8 cellular contexts compared by ENCODE assay signal in genomic region chr12:56189336-56189917, GRCh38. TPM values are rescaled to one million over a fixed set of nuclear protein-coding genes. Genes with fewer than 3 reads are reported as not detected.
DNase-seq lines count a peak whose midpoint lies in the region; ATAC-seq and TF ChIP-seq lines count a peak whose summit lies in the region.

TSS of gene SMARCC2 (minus strand) at chr12:56189483. CDS start at chr12:56189461, 22 bp downstream.

- TF ChIP-seq CTCF in WI38 (IDR thresholded peaks at IDR 0.05; ENCODE audit: low read depth, low read length) (peak; percentile 59), mammary epithelial cell (conservative IDR thresholded peaks at IDR 0.05 in 1 of 2, IDR thresholded peaks at IDR 0.05 in 1 of 2; ENCODE audit: extremely low read depth in 1 of 2, insufficient read depth in 1 of 2, low read depth in 1 of 2, low read length in 2 of 2) (peak; percentile 52 to 71), smooth muscle cell (IDR thresholded peaks at IDR 0.05; ENCODE audit: borderline replicate concordance, insufficient read depth, poor library complexity, severe bottlenecking) (peak; percentile 78)

- CTCF ChIA-PET in mammary epithelial cell (lab: Charles Lee; ENCODE audit: low non-redundant PET) = interaction anchor here (0.6 to 1.5 kb wide), 12 partner anchors 9 to 451 kb away, joined by 3 to 39 read pairs (median 4); partner anchors contain the start of genes ESYT1, RNF41, SPRYD4 and ZC3H10

- peak within 1 kb of the TSS; percentile 56 for H3K27ac ChIP-seq in mammary epithelial cell (ENCODE audit: insufficient read depth, low read depth, low read length)
- H3K27ac ChIP-seq in smooth muscle cell (ENCODE audit: low read depth) = peak within 1 kb of the TSS; percentile 75

- H3K27me3 ChIP-seq in mammary epithelial cell (ENCODE audit: insufficient read depth, low read length) (no peaks in the 10 kb centered on the region), smooth muscle cell (ENCODE audit: low read depth) (no peaks in the 10 kb centered on the region)

- dilution Hi-C loops in mammary epithelial cell (cut with HindIII; ENCODE audit: low sequenced_read_pairs) = loop anchor here (5.0 kb wide), 1 partner anchor 432 kb away; no protein-coding TSS in a partner anchor

- H3K4me2 ChIP-seq in mammary epithelial cell (ENCODE audit: insufficient read depth, low read depth, low read length) = peak within 1 kb of the TSS; percentile 91
- H3K4me2 ChIP-seq in smooth muscle cell = peak within 1 kb of the TSS; percentile 97

- peak within 1 kb of the TSS; percentile 87 for H3K9ac ChIP-seq in mammary epithelial cell (ENCODE audit: insufficient read depth, low read length)
- peak within 1 kb of the TSS; percentile 82 for H3K9ac ChIP-seq in smooth muscle cell (ENCODE audit: low read depth)

- H3K4me1 ChIP-seq in mammary epithelial cell (ENCODE audit: insufficient read depth, low read length) (peaks cover 18% of the 10 kb centered on the region), smooth muscle cell (ENCODE audit: low read depth) (peaks cover 7% of the 10 kb centered on the region)

- H3K9me3 ChIP-seq in mammary epithelial cell (replicated peaks; ENCODE audit: insufficient read depth, low read length) (no peaks in the 10 kb centered on the region), smooth muscle cell (replicated peaks; ENCODE audit: low read depth) (no peaks in the 10 kb centered on the region)

- peaks cover 3% of the 10 kb centered on the region for H3F3A ChIP-seq in smooth muscle cell (ENCODE audit: low read depth)

- intact Hi-C loops in mammary epithelial cell (cut with micrococcal nuclease) = no loop called here

- no peaks in the 10 kb centered on the region for H4K20me1 ChIP-seq in mammary epithelial cell (ENCODE audit: insufficient read depth, low read length)
- peaks cover 20% of the 10 kb centered on the region for H4K20me1 ChIP-seq in smooth muscle cell (ENCODE audit: low read depth)

- BruUV-seq in mammary epithelial cell (replicated peaks; lab: Mats Ljungman, UMichigan) = no TSS peak

- H2AFZ ChIP-seq in mammary epithelial cell (ENCODE audit: low read depth, low read length) (peak within 1 kb of the TSS; percentile 99), smooth muscle cell (ENCODE audit: low read depth) (peak within 1 kb of the TSS; percentile 96)

- in situ Hi-C loops in mammary epithelial cell (cut with MboI; ENCODE audit: low sequenced_read_pairs in 2 of 2) = no loop called here

- 0% methylated on average over 10 of the region's 71 CpGs for whole genome bisulfite sequencing in mammary epithelial cell (ENCODE audit: low coverage, missing lambda C conversion rate)
- 0% methylated on average over 19 of the region's 71 CpGs for WGBS in smooth muscle cell (ENCODE audit: low lambda C conversion rate)

- peak within 1 kb of the TSS; percentile 90 for H3K4me3 ChIP-seq in WI38 (ENCODE audit: low read depth, low read length)
- H3K4me3 ChIP-seq in mammary epithelial cell (replicated peaks in 1 of 3; ENCODE audit: insufficient read depth in 1 of 3, low read depth in 2 of 3, low read length in 3 of 3) = peak within 1 kb of the TSS; percentile 69 to 88 (median 71)
- peak within 1 kb of the TSS; percentile 92 for H3K4me3 ChIP-seq in smooth muscle cell

- H3K79me2 ChIP-seq in mammary epithelial cell (ENCODE audit: insufficient read depth, low read length) (peaks cover 32% of the 10 kb centered on the region), smooth muscle cell (ENCODE audit: low read depth) (peaks cover 31% of the 10 kb centered on the region)

- peak; percentile 70 for DNase-seq in NK-92 treated with Interleukin-12 subunit alpha and Interleukin-12 subunit beta, amount 100 ng/mL, for 24 hours (lab: John Stamatoyannopoulos, UW)
- DNase-seq in NK-92 (lab: John Stamatoyannopoulos, UW; ENCODE audit: unreplicated experiment) (no peak), NCI-H2171 treated with DMSO at 0.1 percent for 48 hours (lab: John Stamatoyannopoulos, UW) (peak; percentile 83), mammary epithelial cell (peak; percentile 75), iPS-NIHi7 (ENCODE audit: extremely low spot score) (peak; percentile 90), smooth muscle cell (lab: John Stamatoyannopoulos, UW; ENCODE audit: unreplicated experiment) (peak; percentile 72)

- H3K36me3 ChIP-seq in mammary epithelial cell (ENCODE audit: insufficient read depth, low read length) = peaks cover 8% of the 10 kb centered on the region
- H3K36me3 ChIP-seq in smooth muscle cell (ENCODE audit: low read depth) = peaks cover 5% of the 10 kb centered on the region

- peak; percentile 58 for ATAC-seq in HG03064 (IDR thresholded peaks at IDR 0.05; ENCODE audit: low read depth, unreplicated experiment)

RNA-seq across cellular contexts. Expression of gene SMARCC2, which starts in this region (rescaled TPM):
- 10 to 100 TPM; 28.7 to 61.6 TPM for total RNA-seq in mammary epithelial cell
- polyA plus RNA-seq in mammary epithelial cell = 31.7 TPM
- polyA minus RNA-seq in mammary epithelial cell = 88.2 TPM
- 28.2 and 43.8 TPM in 2 replicates for total RNA-seq in smooth muscle cell
- polyA plus RNA-seq in smooth muscle cell = 32.2 and 39.2 TPM in 2 replicates
